ENCODE assay signal across 1 cellular context in genomic region chr13:37526710-37527446, GRCh38.
TF ChIP-seq lines count a peak whose summit lies in the region.

No MANE protein-coding gene starts in this region.

TF ChIP-seq in GM23338, 12 proteins besides CTCF, POLR2A, EP300 and RAD21 (continued from another document):
- TF ChIP-seq, protein P1, sequence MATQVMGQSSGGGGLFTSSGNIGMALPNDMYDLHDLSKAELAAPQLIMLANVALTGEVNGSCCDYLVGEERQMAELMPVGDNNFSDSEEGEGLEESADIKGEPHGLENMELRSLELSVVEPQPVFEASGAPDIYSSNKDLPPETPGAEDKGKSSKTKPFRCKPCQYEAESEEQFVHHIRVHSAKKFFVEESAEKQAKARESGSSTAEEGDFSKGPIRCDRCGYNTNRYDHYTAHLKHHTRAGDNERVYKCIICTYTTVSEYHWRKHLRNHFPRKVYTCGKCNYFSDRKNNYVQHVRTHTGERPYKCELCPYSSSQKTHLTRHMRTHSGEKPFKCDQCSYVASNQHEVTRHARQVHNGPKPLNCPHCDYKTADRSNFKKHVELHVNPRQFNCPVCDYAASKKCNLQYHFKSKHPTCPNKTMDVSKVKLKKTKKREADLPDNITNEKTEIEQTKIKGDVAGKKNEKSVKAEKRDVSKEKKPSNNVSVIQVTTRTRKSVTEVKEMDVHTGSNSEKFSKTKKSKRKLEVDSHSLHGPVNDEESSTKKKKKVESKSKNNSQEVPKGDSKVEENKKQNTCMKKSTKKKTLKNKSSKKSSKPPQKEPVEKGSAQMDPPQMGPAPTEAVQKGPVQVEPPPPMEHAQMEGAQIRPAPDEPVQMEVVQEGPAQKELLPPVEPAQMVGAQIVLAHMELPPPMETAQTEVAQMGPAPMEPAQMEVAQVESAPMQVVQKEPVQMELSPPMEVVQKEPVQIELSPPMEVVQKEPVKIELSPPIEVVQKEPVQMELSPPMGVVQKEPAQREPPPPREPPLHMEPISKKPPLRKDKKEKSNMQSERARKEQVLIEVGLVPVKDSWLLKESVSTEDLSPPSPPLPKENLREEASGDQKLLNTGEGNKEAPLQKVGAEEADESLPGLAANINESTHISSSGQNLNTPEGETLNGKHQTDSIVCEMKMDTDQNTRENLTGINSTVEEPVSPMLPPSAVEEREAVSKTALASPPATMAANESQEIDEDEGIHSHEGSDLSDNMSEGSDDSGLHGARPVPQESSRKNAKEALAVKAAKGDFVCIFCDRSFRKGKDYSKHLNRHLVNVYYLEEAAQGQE (IDR thresholded peaks at IDR 0.05; ENCODE audit: unreplicated experiment) = no peak
- TF ChIP-seq ZNF331 (CRISPR knock-in tag; IDR thresholded peaks at IDR 0.05; ENCODE audit: low read depth) (no peak), NANOG (IDR thresholded peaks at IDR 0.05; ENCODE audit: borderline replicate concordance) (no peak), CREB1 (CRISPR knock-in tag; IDR thresholded peaks at IDR 0.05; ENCODE audit: low read depth) (no peak), ZNF114 (CRISPR knock-in tag; IDR thresholded peaks at IDR 0.05) (no peak)
